Comparison of ENCODE assay signal across 8 cellular contexts in genomic region chr11:57530215-57530595, GRCh38. TPM values are rescaled to one million over a fixed set of nuclear protein-coding genes. Genes with fewer than 3 reads are reported as not detected.
DNase-seq lines count a peak whose midpoint lies in the region; ATAC-seq and TF ChIP-seq lines count a peak whose summit lies in the region.

No MANE protein-coding gene starts in this region.

- H3K9me3 Mint-ChIP-seq in glutamatergic neuron (ENCODE audit: unreplicated experiment) = peaks cover 5% of the 10 kb centered on the region

- H3K27ac ChIP-seq in gastrocnemius medialis = peak overlapping the region; percentile 88 to 92 (median 90)

- H3K36me3 Mint-ChIP-seq in glutamatergic neuron (ENCODE audit: unreplicated experiment) = no peaks in the 10 kb centered on the region

- H3K4me1 Mint-ChIP-seq in glutamatergic neuron (ENCODE audit: low read depth, unreplicated experiment) = peaks cover 6% of the 10 kb centered on the region

- H3K9me3 ChIP-seq in gastrocnemius medialis = no peaks in the 10 kb centered on the region

- ATAC-seq in gastrocnemius medialis (peak; percentile 17 to 25), HG03565 (IDR thresholded peaks at IDR 0.05; ENCODE audit: unreplicated experiment) (no peak), HG02973 (IDR thresholded peaks at IDR 0.05; ENCODE audit: unreplicated experiment) (no peak)

- DNase-seq in NCI-H82 (lab: John Stamatoyannopoulos, UW) (peak; percentile 40), NCI-H82 treated with DMSO at 0.1 percent for 48 hours (lab: John Stamatoyannopoulos, UW; ENCODE audit: unreplicated experiment) (no peak), glutamatergic neuron (no peak), gastrocnemius medialis (no peak), NOMO-1 treated with DMSO at 0.1 percent for 48 hours (lab: John Stamatoyannopoulos, UW; ENCODE audit: unreplicated experiment) (no peak)

- no peak for TF ChIP-seq POLR2A in gastrocnemius medialis (IDR thresholded peaks at IDR 0.05)

- H3K36me3 ChIP-seq in gastrocnemius medialis = peaks cover 0 to 4% of the 10 kb centered on the region in 2 donors

- H3K4me3 ChIP-seq in WI38 (ENCODE audit: low read depth, low read length) (peak overlapping the region; percentile 86), gastrocnemius medialis (peak overlapping the region; percentile 84 to 94 (median 85))

- no peaks in the 10 kb centered on the region for H3K27me3 ChIP-seq in gastrocnemius medialis

- peaks cover 11% of the 10 kb centered on the region for H3K27me3 Mint-ChIP-seq in glutamatergic neuron (ENCODE audit: unreplicated experiment)

- peak overlapping the region; percentile 94 for H3K4me3 Mint-ChIP-seq in glutamatergic neuron (ENCODE audit: unreplicated experiment)

- TF ChIP-seq CTCF in WI38 (IDR thresholded peaks at IDR 0.05; ENCODE audit: low read depth, low read length) = no peak
- TF ChIP-seq CTCF in glutamatergic neuron (IDR thresholded peaks at IDR 0.05; ENCODE audit: partially characterized antibody, unreplicated experiment) = no peak
- no peak for TF ChIP-seq CTCF in gastrocnemius medialis (IDR thresholded peaks at IDR 0.05 in 4 of 5, conservative IDR thresholded peaks at IDR 0.05 in 1 of 5)

- H3K27ac Mint-ChIP-seq in glutamatergic neuron (ENCODE audit: unreplicated experiment) = no peak overlapping the region

- in situ Hi-C loops in gastrocnemius medialis (cut with MboI; ENCODE audit: low sequenced_read_pairs in 4 of 4) = no loop called here

- intact Hi-C loops in gastrocnemius medialis (cut with DNase I; ENCODE audit: low total_unique reads) = loop anchor here (1.0 to 5.0 kb wide), 3 partner anchors 73 to 203 kb away; partner anchors contain the start of gene CLP1

- peaks cover 13 to 19% of the 10 kb centered on the region in 2 donors for H3K4me1 ChIP-seq in gastrocnemius medialis

RNA-seq across cellular contexts. Expression of gene TIMM10, which starts 0.3 kb away (rescaled TPM):
- total RNA-seq in glutamatergic neuron (ENCODE audit: unreplicated experiment) (51.2 TPM), gastrocnemius medialis (10 to 100 TPM; 45.4 to 61.7 (median 49.5) TPM)

RNA-seq across cellular contexts. Expression of gene SMTNL1, which starts 7.2 kb away (rescaled TPM):
- total RNA-seq in glutamatergic neuron (ENCODE audit: unreplicated experiment) (not detected), gastrocnemius medialis (10 to 100 TPM; 23.0 to 52.7 (median 43.4) TPM)

RNA-seq across cellular contexts. Expression of gene SLC43A1, which starts 14.7 kb away (rescaled TPM):
- total RNA-seq in glutamatergic neuron (ENCODE audit: unreplicated experiment) (5.2 TPM), gastrocnemius medialis (10 to 100 TPM in 3 of 4 donors, 1 to 10 TPM in 1; 7.4 to 35.1 (median 15.8) TPM)

RNA-seq across cellular contexts. Expression of gene UBE2L6, which starts 37.3 kb away (rescaled TPM):
- total RNA-seq in glutamatergic neuron (ENCODE audit: unreplicated experiment) (199 TPM), gastrocnemius medialis (1 to 10 TPM; 5.5 to 9.0 (median 6.7) TPM)

Comparison
In these comparisons a context has a peak if more than half of its experiments do, and no peak if none do; other contexts are left out.
1. ATAC-seq: peak in gastrocnemius medialis (2 of 2); none in HG03565 (single experiment) and HG02973 (single experiment).
2. RNA of gene SMTNL1, which starts 7.2 kb away (total RNA-seq): 23.0 to 52.7 TPM in gastrocnemius medialis; not detected in glutamatergic neuron (single experiment); every median in the first group is over 10 times any median in the second.